In genomic region chrX:1246816-1247215, GRCh38 we compare ENCODE assay signal across 8 cellular contexts. TPM values are rescaled to one million over a fixed set of nuclear protein-coding genes. Genes with fewer than 3 reads are reported as not detected.
DNase-seq lines count a peak whose midpoint lies in the region; ATAC-seq and TF ChIP-seq lines count a peak whose summit lies in the region.

No MANE protein-coding gene starts in this region.

- ATAC-seq in GM18907 (IDR thresholded peaks at IDR 0.05; ENCODE audit: unreplicated experiment) (peak; percentile 61), activated B cell treated with CpG ODN at 0.5 μM for 24 hours (ENCODE audit: low read depth) (peak; percentile 65)

- H3K9ac ChIP-seq in MM.1S (ENCODE audit: low read length) = no peak overlapping the region

- H3K27me3 ChIP-seq in MM.1S (replicated peaks; ENCODE audit: insufficient read depth, low read length) = no peaks in the 10 kb centered on the region

- DNase-seq in AG08396 (ENCODE audit: low spot score) (peak; percentile 59), MM.1S (peak; percentile 62), activated B cell treated with CpG ODN at 0.5 μM for 24 hours (peak; percentile 71), T47D (ENCODE audit: low read depth in 1 of 2, low spot score in 1 of 2) (peak; percentile 48 to 85), left kidney (ENCODE audit: low read depth, low spot score) (peak; percentile 86), NCI-H1436 (lab: John Stamatoyannopoulos, UW) (no peak)
- peak; percentile 70 to 85 (median 82) for DNase-seq in stimulated activated CD4-positive, alpha-beta T cell treated with anti-CD3 and anti-CD28 coated beads, TNF-alpha, amount 100 ng/mL, for 24 hours (ENCODE audit: low read depth in 3 of 3)

- H3K4me3 ChIP-seq in MM.1S (ENCODE audit: low read length) = no peak overlapping the region

- peaks cover 22% of the 10 kb centered on the region for H3K4me1 Mint-ChIP-seq in activated B cell treated with CpG ODN at 0.5 μM for 24 hours

- no peaks in the 10 kb centered on the region for H3K9me3 Mint-ChIP-seq in activated B cell treated with CpG ODN at 0.5 μM for 24 hours

- no peaks in the 10 kb centered on the region for H3K36me3 ChIP-seq in MM.1S (replicated peaks; ENCODE audit: insufficient read depth, low read length)

- no peaks in the 10 kb centered on the region for H3K9me2 ChIP-seq in MM.1S (replicated peaks; ENCODE audit: insufficient read depth, low read length)

- intact Hi-C loops in activated B cell treated with CpG ODN at 0.5 μM for 24 hours (cut with micrococcal nuclease) = loop anchor here (1.0 to 10.0 kb wide), 11 partner anchors 41 to 1568 kb away; partner anchors contain the start of genes AKAP17A, ASMTL, IL3RA and P2RY8

- H4K20me1 ChIP-seq in MM.1S (ENCODE audit: insufficient read depth, low read length) = no peaks in the 10 kb centered on the region

- H3K4me2 ChIP-seq in MM.1S (ENCODE audit: low read depth, low read length) = no peak overlapping the region

- no peaks in the 10 kb centered on the region for H3F3A ChIP-seq in MM.1S (ENCODE audit: insufficient read depth, low read length)

- H3K79me2 ChIP-seq in MM.1S (ENCODE audit: low read length) = no peaks in the 10 kb centered on the region

- no peaks in the 10 kb centered on the region for H3K9me3 ChIP-seq in MM.1S (replicated peaks; ENCODE audit: insufficient read depth, low read length)

- CTCF ChIA-PET in activated B cell treated with CpG ODN at 0.5 μM for 24 hours (lab: Charles Lee) = no interaction called here

- no peaks in the 10 kb centered on the region for H3K4me1 ChIP-seq in MM.1S (ENCODE audit: low read length)

- H3K36me3 Mint-ChIP-seq in activated B cell treated with CpG ODN at 0.5 μM for 24 hours (ENCODE audit: low read depth) = no peaks in the 10 kb centered on the region

- in situ Hi-C loops in T47D (cut with HindIII; ENCODE audit: low pct_unique_long_range_greater_than_20kb, low sequenced_read_pairs) = no loop called here

- H3K27ac Mint-ChIP-seq in activated B cell treated with CpG ODN at 0.5 μM for 24 hours = no peak overlapping the region

- TF ChIP-seq CTCF in MM.1S (IDR thresholded peaks at IDR 0.05; ENCODE audit: low read length) (peak; percentile 70), activated B cell treated with CpG ODN at 0.5 μM for 24 hours (IDR thresholded peaks at IDR 0.05) (no peak)

- H3K27ac ChIP-seq in MM.1S (ENCODE audit: low read length) = no peak overlapping the region

- POLR2A ChIA-PET in activated B cell treated with CpG ODN at 0.5 μM for 24 hours (lab: Charles Lee) = no interaction called here

- peaks cover 5% of the 10 kb centered on the region for H3K27me3 Mint-ChIP-seq in activated B cell treated with CpG ODN at 0.5 μM for 24 hours

- no peak overlapping the region for H3K4me3 Mint-ChIP-seq in activated B cell treated with CpG ODN at 0.5 μM for 24 hours

- H2AFZ ChIP-seq in MM.1S (ENCODE audit: low read length) = no peak overlapping the region

RNA-seq across cellular contexts. Expression of gene CSF2RA, which starts 21.8 kb away (rescaled TPM):
- 0.69 TPM in 1 of 2 replicates, not detected in the other for total RNA-seq in activated B cell treated with CpG ODN at 0.5 μM for 24 hours

RNA-seq across cellular contexts. Expression of gene CRLF2, which starts 34.4 kb away (rescaled TPM):
- not detected in 2 replicates for total RNA-seq in activated B cell treated with CpG ODN at 0.5 μM for 24 hours
